ENCODE assay signal across 8 cellular contexts in the genomic region with DNA sequence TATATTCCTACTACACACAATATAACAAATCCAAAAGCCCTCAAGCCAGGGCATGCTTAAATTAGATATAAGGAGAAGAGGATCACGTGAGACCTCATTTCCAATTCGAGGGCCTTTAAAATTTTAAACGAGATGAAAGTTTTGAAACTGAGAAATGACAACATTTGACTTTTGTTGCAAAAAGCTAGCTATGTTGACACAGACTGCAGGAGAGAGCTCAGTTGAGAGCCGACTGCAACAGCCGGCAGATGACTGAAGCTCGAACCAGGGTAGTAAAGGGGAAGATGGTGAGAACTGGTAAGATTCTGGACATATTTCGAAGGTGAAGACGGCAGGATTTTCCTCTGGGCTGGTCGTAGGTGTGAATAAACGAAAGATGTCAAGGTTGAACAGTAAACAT. TPM values are rescaled to one million over a fixed set of nuclear protein-coding genes. Genes with fewer than 3 reads are reported as not detected.
DNase-seq lines count a peak whose midpoint lies in the region; ATAC-seq and TF ChIP-seq lines count a peak whose summit lies in the region.

No MANE protein-coding gene starts in this region.

- H3K9me3 Mint-ChIP-seq in CD14-positive monocyte: peaks cover 0 to 5% (median 2%) of the 10 kb centered on the region in 7 donors
- no peaks in the 10 kb centered on the region for H3K9me3 Mint-ChIP-seq in endothelial cell (ENCODE audit: unreplicated experiment)

- peak overlapping the region; percentile 87 to 97 for H3K4me3 Mint-ChIP-seq in CD14-positive monocyte
- peak overlapping the region; percentile 97 for H3K4me3 Mint-ChIP-seq in T-helper 17 cell
- peak overlapping the region; percentile 93 for H3K4me3 Mint-ChIP-seq in endothelial cell (ENCODE audit: unreplicated experiment)

- TF ChIP-seq CTCF in CD14-positive monocyte (IDR thresholded peaks at IDR 0.05) (no peak), endothelial cell (IDR thresholded peaks at IDR 0.05; ENCODE audit: unreplicated experiment) (no peak), uterus (IDR thresholded peaks at IDR 0.05) (no peak)

- peak overlapping the region; percentile 74 to 82 for H3K4me3 ChIP-seq in uterus

- H3K27me3 Mint-ChIP-seq in CD14-positive monocyte (ENCODE audit: low read depth in 3 of 3): peaks cover 0 to 5% (median 4%) of the 10 kb centered on the region in 3 donors
- peaks cover 8% of the 10 kb centered on the region for H3K27me3 Mint-ChIP-seq in T-helper 17 cell
- peaks cover 3% of the 10 kb centered on the region for H3K27me3 Mint-ChIP-seq in endothelial cell (ENCODE audit: unreplicated experiment)

- H3K9me3 ChIP-seq in T-helper 17 cell (ENCODE audit: control insufficient read depth, low read length, poor library complexity, severe bottlenecking) (no peaks in the 10 kb centered on the region), uterus (no peaks in the 10 kb centered on the region)

- DNase-seq in CD14-positive monocyte (ENCODE audit: low spot score) (peak; percentile 61), T-helper 17 cell (no peak), endothelial cell (ENCODE audit: low spot score) (no peak), midbrain (lab: John Stamatoyannopoulos, UW) (peak; percentile 21), uterus (peak in 1 of 2 donors; percentile 29), DMS153 treated with DMSO at 0.1 percent for 48 hours (lab: John Stamatoyannopoulos, UW; ENCODE audit: unreplicated experiment) (no peak)

- ATAC-seq in HG02852 (IDR thresholded peaks at IDR 0.05; ENCODE audit: unreplicated experiment) (peak; percentile 13), T-helper 17 cell (no peak), GM21423 (IDR thresholded peaks at IDR 0.05; ENCODE audit: unreplicated experiment) (no peak)

- H3K4me1 Mint-ChIP-seq in CD14-positive monocyte: peaks cover 15% of the 10 kb centered on the region
- peaks cover 20% of the 10 kb centered on the region for H3K4me1 Mint-ChIP-seq in T-helper 17 cell
- H3K4me1 Mint-ChIP-seq in endothelial cell (ENCODE audit: unreplicated experiment): no peaks in the 10 kb centered on the region

- no peak for TF ChIP-seq POLR2A in uterus (IDR thresholded peaks at IDR 0.05)

- intact Hi-C loops in CD14-positive monocyte (cut with micrococcal nuclease) (loop anchor here in 1 of 2 donors (5.0 kb wide), 1 partner anchor 66 kb away; a partner anchor contains a TSS), uterus (cut with DNase I; ENCODE audit: low total_unique reads) (no loop called here)

- no peaks in the 10 kb centered on the region for H3K36me3 ChIP-seq in uterus

- H3K27me3 ChIP-seq in uterus: no peaks in the 10 kb centered on the region

- peak overlapping the region; percentile 85 to 91 for H3K27ac ChIP-seq in uterus

- H3K4me1 ChIP-seq in uterus: peaks cover 0 to 7% of the 10 kb centered on the region in 2 donors

- H3K27ac Mint-ChIP-seq in CD14-positive monocyte: peak overlapping the region; percentile 89 to 97 (median 95)
- peak overlapping the region; percentile 97 for H3K27ac Mint-ChIP-seq in T-helper 17 cell
- peak overlapping the region; percentile 69 for H3K27ac Mint-ChIP-seq in endothelial cell (ENCODE audit: unreplicated experiment)

- H3K36me3 Mint-ChIP-seq in CD14-positive monocyte (peaks cover 14 to 16% of the 10 kb centered on the region in 2 donors), T-helper 17 cell (ENCODE audit: low read depth) (peaks cover 4% of the 10 kb centered on the region), endothelial cell (ENCODE audit: low read depth, unreplicated experiment) (peaks cover 3% of the 10 kb centered on the region)

RNA-seq across cellular contexts. Expression of a gene that starts 0.8 kb away (rescaled TPM):
- polyA plus RNA-seq in CD14-positive monocyte: 1 to 10 TPM; 1.6 to 2.0 TPM
- total RNA-seq in T-helper 17 cell: 10 to 100 TPM; 13.9 to 21.3 TPM
- total RNA-seq in endothelial cell (ENCODE audit: unreplicated experiment): 8.3 TPM
- 10 to 100 TPM in 3 of 4 donors, 1 to 10 TPM in 1; 3.5 to 63.3 (median 25.6) TPM for total RNA-seq in uterus

RNA-seq across cellular contexts. Expression of a gene that starts 48.7 kb away (rescaled TPM):
- polyA plus RNA-seq in CD14-positive monocyte: 1 to 10 TPM; 1.7 to 3.0 TPM
- total RNA-seq in T-helper 17 cell (10 to 100 TPM; 14.6 to 23.3 TPM), endothelial cell (ENCODE audit: unreplicated experiment) (4.6 TPM), uterus (10 to 100 TPM; 25.1 to 94.4 (median 54.4) TPM)

Comparison
In these comparisons a context has a peak if more than half of its experiments do, and no peak if none do; other contexts are left out.
1. DNase-seq: peak in CD14-positive monocyte (single experiment) and midbrain (single experiment); none in T-helper 17 cell (0 of 3), endothelial cell (single experiment) and DMS153 treated with DMSO at 0.1 percent for 48 hours (single experiment).
2. Peak in every context shown above with its lines, with median percentiles within 50 percentile points of each other: H3K27ac Mint-ChIP-seq and H3K4me3 Mint-ChIP-seq.